In the genomic region with DNA sequence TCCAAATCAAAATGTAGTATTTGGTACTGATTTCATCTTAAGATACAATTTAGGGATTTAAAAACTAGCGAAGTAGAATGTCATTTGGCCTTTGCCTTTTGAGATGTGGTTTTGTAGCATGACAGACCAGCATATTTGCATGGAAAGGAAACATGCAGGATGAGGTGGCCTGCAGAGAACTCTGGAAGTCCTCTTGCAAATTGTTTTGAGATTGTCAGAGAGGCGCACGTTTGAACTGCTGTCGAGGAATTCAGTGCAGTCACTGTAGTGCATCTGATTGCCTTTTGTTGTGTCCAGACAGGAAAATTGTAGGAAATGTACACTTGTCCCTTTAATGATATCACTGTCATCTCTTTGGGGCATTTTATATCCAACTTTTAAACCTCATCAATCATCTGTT, we compare ENCODE assay signal across 1 cellular context.
TF ChIP-seq lines count a peak whose summit lies in the region.

No MANE protein-coding gene starts in this region.

TF ChIP-seq in GM23338, 12 proteins besides CTCF, POLR2A, EP300 and RAD21:
- TF ChIP-seq, protein P1, sequence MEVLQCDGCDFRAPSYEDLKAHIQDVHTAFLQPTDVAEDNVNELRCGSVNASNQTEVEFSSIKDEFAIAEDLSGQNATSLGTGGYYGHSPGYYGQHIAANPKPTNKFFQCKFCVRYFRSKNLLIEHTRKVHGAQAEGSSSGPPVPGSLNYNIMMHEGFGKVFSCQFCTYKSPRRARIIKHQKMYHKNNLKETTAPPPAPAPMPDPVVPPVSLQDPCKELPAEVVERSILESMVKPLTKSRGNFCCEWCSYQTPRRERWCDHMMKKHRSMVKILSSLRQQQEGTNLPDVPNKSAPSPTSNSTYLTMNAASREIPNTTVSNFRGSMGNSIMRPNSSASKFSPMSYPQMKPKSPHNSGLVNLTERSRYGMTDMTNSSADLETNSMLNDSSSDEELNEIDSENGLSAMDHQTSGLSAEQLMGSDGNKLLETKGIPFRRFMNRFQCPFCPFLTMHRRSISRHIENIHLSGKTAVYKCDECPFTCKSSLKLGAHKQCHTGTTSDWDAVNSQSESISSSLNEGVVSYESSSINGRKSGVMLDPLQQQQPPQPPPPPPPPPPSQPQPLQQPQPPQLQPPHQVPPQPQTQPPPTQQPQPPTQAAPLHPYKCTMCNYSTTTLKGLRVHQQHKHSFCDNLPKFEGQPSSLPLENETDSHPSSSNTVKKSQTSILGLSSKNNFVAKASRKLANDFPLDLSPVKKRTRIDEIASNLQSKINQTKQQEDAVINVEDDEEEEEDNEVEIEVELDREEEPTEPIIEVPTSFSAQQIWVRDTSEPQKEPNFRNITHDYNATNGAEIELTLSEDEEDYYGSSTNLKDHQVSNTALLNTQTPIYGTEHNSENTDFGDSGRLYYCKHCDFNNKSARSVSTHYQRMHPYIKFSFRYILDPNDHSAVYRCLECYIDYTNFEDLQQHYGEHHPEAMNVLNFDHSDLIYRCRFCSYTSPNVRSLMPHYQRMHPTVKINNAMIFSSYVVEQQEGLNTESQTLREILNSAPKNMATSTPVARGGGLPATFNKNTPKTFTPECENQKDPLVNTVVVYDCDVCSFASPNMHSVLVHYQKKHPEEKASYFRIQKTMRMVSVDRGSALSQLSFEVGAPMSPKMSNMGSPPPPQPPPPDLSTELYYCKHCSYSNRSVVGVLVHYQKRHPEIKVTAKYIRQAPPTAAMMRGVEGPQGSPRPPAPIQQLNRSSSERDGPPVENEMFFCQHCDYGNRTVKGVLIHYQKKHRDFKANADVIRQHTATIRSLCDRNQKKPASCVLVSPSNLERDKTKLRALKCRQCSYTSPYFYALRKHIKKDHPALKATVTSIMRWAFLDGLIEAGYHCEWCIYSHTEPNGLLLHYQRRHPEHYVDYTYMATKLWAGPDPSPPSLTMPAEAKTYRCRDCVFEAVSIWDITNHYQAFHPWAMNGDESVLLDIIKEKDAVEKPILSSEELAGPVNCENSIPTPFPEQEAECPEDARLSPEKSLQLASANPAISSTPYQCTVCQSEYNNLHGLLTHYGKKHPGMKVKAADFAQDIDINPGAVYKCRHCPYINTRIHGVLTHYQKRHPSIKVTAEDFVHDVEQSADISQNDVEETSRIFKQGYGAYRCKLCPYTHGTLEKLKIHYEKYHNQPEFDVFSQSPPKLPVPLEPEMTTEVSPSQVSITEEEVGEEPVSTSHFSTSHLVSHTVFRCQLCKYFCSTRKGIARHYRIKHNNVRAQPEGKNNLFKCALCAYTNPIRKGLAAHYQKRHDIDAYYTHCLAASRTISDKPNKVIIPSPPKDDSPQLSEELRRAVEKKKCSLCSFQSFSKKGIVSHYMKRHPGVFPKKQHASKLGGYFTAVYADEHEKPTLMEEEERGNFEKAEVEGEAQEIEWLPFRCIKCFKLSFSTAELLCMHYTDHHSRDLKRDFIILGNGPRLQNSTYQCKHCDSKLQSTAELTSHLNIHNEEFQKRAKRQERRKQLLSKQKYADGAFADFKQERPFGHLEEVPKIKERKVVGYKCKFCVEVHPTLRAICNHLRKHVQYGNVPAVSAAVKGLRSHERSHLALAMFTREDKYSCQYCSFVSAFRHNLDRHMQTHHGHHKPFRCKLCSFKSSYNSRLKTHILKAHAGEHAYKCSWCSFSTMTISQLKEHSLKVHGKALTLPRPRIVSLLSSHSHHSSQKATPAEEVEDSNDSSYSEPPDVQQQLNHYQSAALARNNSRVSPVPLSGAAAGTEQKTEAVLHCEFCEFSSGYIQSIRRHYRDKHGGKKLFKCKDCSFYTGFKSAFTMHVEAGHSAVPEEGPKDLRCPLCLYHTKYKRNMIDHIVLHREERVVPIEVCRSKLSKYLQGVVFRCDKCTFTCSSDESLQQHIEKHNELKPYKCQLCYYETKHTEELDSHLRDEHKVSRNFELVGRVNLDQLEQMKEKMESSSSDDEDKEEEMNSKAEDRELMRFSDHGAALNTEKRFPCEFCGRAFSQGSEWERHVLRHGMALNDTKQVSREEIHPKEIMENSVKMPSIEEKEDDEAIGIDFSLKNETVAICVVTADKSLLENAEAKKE (CRISPR knock-in tag; IDR thresholded peaks at IDR 0.05), result no peak
- TF ChIP-seq NANOG (IDR thresholded peaks at IDR 0.05; ENCODE audit: borderline replicate concordance) (no peak), CREB1 (CRISPR knock-in tag; IDR thresholded peaks at IDR 0.05; ENCODE audit: low read depth) (no peak), ZNF331 (CRISPR knock-in tag; IDR thresholded peaks at IDR 0.05; ENCODE audit: low read depth) (no peak)
- TF ChIP-seq, protein P2, sequence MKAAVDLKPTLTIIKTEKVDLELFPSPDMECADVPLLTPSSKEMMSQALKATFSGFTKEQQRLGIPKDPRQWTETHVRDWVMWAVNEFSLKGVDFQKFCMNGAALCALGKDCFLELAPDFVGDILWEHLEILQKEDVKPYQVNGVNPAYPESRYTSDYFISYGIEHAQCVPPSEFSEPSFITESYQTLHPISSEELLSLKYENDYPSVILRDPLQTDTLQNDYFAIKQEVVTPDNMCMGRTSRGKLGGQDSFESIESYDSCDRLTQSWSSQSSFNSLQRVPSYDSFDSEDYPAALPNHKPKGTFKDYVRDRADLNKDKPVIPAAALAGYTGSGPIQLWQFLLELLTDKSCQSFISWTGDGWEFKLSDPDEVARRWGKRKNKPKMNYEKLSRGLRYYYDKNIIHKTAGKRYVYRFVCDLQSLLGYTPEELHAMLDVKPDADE (IDR thresholded peaks at IDR 0.05), result no peak
